In the genomic region with DNA sequence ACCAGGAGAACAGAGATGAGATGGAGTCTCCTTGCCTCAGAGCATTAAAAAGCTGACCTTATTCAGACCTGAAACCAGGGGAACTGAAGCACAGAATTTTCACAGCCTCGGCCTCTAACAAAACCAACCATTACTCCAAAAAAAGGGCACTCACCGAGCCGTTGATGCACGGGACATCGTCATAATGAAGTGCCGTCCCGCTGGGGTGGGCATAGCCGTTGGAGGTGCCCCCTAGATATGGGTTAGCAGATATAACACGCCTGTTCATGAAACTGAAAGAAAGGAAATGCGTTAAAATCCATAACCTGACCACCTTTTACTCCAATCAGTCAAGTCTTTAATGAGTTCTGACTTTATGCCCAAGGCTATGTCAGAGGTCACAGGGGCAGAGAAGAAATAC, we compare ENCODE assay signal across 1 cellular context.
TF ChIP-seq lines count a peak whose summit lies in the region.

No MANE protein-coding gene starts in this region.

TF ChIP-seq in endothelial cell of umbilical vein, 7 proteins besides CTCF, POLR2A, EP300 and RAD21 (continued from another document):
- TF ChIP-seq, protein P1, sequence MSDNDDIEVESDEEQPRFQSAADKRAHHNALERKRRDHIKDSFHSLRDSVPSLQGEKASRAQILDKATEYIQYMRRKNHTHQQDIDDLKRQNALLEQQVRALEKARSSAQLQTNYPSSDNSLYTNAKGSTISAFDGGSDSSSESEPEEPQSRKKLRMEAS (IDR thresholded peaks at IDR 0.05; ENCODE audit: insufficient read depth, insufficient read length): no peak
- TF ChIP-seq POLR2AphosphoS5 (IDR thresholded peaks at IDR 0.05; ENCODE audit: insufficient read depth, low read depth, low read length) (no peak), MYC (IDR thresholded peaks at IDR 0.05; ENCODE audit: low read depth, low read length) (no peak), GATA2 (IDR thresholded peaks at IDR 0.05; ENCODE audit: insufficient read depth, insufficient read length, low read depth, low read length) (no peak), FOS (IDR thresholded peaks at IDR 0.05; ENCODE audit: borderline replicate concordance, insufficient read depth, low read length) (no peak)
